In the genomic region with DNA sequence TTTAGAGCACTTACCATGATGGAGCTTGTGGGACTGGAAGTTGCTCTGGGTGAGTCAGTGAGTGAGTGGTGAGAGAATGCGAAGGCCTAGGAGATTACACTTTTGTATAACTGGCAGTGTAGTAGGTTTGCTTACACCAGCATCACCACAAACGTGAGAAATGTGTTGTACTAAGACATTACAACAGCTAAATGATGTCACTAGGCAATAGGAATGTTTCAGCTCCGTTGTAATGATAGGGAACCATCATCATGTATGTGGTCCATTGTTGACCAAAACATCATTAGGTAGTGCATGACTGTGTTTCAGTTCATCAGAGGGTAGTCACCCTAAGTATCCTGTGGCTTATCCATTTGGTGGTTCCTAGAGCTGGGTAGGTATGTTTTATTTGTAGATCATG, we compare ENCODE assay signal across 21 cellular contexts. TPM values are rescaled to one million over a fixed set of nuclear protein-coding genes. Genes with fewer than 3 reads are reported as not detected.
DNase-seq lines count a peak whose midpoint lies in the region; ATAC-seq and TF ChIP-seq lines count a peak whose summit lies in the region.
"Had no signal": no experiment of that assay in that cellular context is flagged by ENCODE, and none has a peak within 500 bp of the region (broad histone marks: within the 10 kb centered on the region; RNA-seq: fewer than 3 reads in every experiment).

No MANE protein-coding gene starts in this region.

- no peak overlapping the region for H3K4me3 ChIP-seq in PC-3 (ENCODE audit: low read length)
- no peak overlapping the region for H3K4me3 ChIP-seq in esophagus muscularis mucosa
- H3K4me3 ChIP-seq: MG63 had no signal

- H3K36me3 Mint-ChIP-seq in activated naive CD4-positive, alpha-beta T cell treated with anti-CD3 and anti-CD28 coated beads, Interleukin-2, amount 50 U/mL, for 72 hours = no peaks in the 10 kb centered on the region
- H3K36me3 Mint-ChIP-seq: activated naive CD4-positive, alpha-beta T cell treated with anti-CD3 and anti-CD28 coated beads, Interleukin-2, amount 10 ng/mL, durations not matched to agents 7 days and 5 days had no signal

- POLR2A ChIA-PET in PC-3 (lab: Charles Lee; ENCODE audit: unreplicated experiment) = no interaction called here

- H3K36me3 ChIP-seq in PC-3 (ENCODE audit: low read depth, low read length) (no peaks in the 10 kb centered on the region; the same call in 1 of the 2 replicates), esophagus muscularis mucosa (no peaks in the 10 kb centered on the region)
- H3K36me3 ChIP-seq: MG63, neutrophil had no signal

- BruUV-seq in PC-3 (replicated peaks; lab: Mats Ljungman, UMichigan) = no TSS peak

- no peak overlapping the region for H2AFZ ChIP-seq in PC-3 (ENCODE audit: low read length)

- H3K9me3 ChIP-seq in PC-3 (ENCODE audit: low read length) = no peaks in the 10 kb centered on the region
- H3K9me3 ChIP-seq in esophagus muscularis mucosa = no peaks in the 10 kb centered on the region
- H3K9me3 ChIP-seq: MG63, neutrophil had no signal

- intact Hi-C loops in PC-3 (cut with micrococcal nuclease) = no loop called here
- intact Hi-C loops in esophagus muscularis mucosa (cut with DNase I) = no loop called here

- no peak for TF ChIP-seq EP300 in esophagus muscularis mucosa (IDR thresholded peaks at IDR 0.05)

- H3K9me2 ChIP-seq in PC-3 (replicated peaks; ENCODE audit: low read length) = no peaks in the 10 kb centered on the region

- TF ChIP-seq CTCF in PC-3 (conservative IDR thresholded peaks at IDR 0.05; ENCODE audit: low read depth, low read length) = no peak
- TF ChIP-seq CTCF in esophagus muscularis mucosa (IDR thresholded peaks at IDR 0.05) = no peak

- H3K4me1 ChIP-seq in PC-3 (ENCODE audit: insufficient read depth, low read length) = peaks cover 9% of the 10 kb centered on the region
- H3K4me1 ChIP-seq in esophagus muscularis mucosa = peaks cover under 1 to 10% (median 8%) of the 10 kb centered on the region in 4 donors

- no peak overlapping the region for H3K4me2 ChIP-seq in PC-3 (ENCODE audit: low read length)

- WGBS in esophagus muscularis mucosa = 73% methylated on average over 3 of the region's 3 CpGs

- 0 out of 2 replicates have a peak, but pooled peaks cover 5% of the 10 kb centered on the region for H4K20me1 ChIP-seq in PC-3 (ENCODE audit: low read length)

- no peak for TF ChIP-seq POLR2A in esophagus muscularis mucosa (IDR thresholded peaks at IDR 0.05; ENCODE audit: low read depth)

- H3K27ac ChIP-seq in PC-3 (ENCODE audit: low read length) = no peak overlapping the region
- H3K27ac ChIP-seq in esophagus muscularis mucosa (replicated peaks in 1 of 4) = no peak overlapping the region
- H3K27ac ChIP-seq: neutrophil had no signal

- no peaks in the 10 kb centered on the region for H3K9me3 Mint-ChIP-seq in activated naive CD4-positive, alpha-beta T cell treated with anti-CD3 and anti-CD28 coated beads, Interleukin-2, amount 50 U/mL, for 72 hours
- H3K9me3 Mint-ChIP-seq: activated naive CD4-positive, alpha-beta T cell treated with anti-CD3 and anti-CD28 coated beads, Interleukin-2, amount 10 ng/mL, durations not matched to agents 7 days and 5 days; CD8-positive, alpha-beta T cell had no signal

- H3K79me2 ChIP-seq in PC-3 (ENCODE audit: low read length) = peaks cover 72% of the 10 kb centered on the region

- no peak for DNase-seq in activated naive CD4-positive, alpha-beta T cell treated with anti-CD3 and anti-CD28 coated beads, Interleukin-2, amount 50 U/mL, for 72 hours (ENCODE audit: low spot score in 2 of 2)
- DNase-seq in activated naive CD4-positive, alpha-beta T cell treated with Interleukin-2 at 50 U/mL for 16 hours = no peak
- DNase-seq in PC-3 (peak; percentile 30), esophagus muscularis mucosa (ENCODE audit: extremely low spot score) (peak; percentile 34), renal cortical epithelial cell (ENCODE audit: low read depth) (peak; percentile 34), middle frontal gyrus (ENCODE audit: extremely low spot score, low spot score) (no peak), NCI-H1417 (lab: John Stamatoyannopoulos, UW) (no peak)
- DNase-seq: activated CD4-positive, alpha-beta T cell treated with anti-CD3 and anti-CD28 coated beads for 1 hour; activated CD8-positive, alpha-beta memory T cell treated with anti-CD3 and anti-CD28 coated beads, Interleukin-2, amount 50 U/mL, for 4 hours; activated naive CD4-positive, alpha-beta T cell treated with anti-CD3 and anti-CD28 coated beads, Interleukin-2, amount 10 ng/mL, durations not matched to agents 7 days and 5 days; CD8-positive, alpha-beta T cell; DND-41; MG63; NCI-H187 treated with DMSO at 0.1 percent for 48 hours; NCI-H446 treated with DMSO at 0.1 percent for 48 hours; right cardiac atrium; SHP77 treated with DMSO at 0.1 percent for 48 hours; T-helper 2 cell had no signal

- no peaks in the 10 kb centered on the region for H3K27me3 ChIP-seq in PC-3 (ENCODE audit: low read length)
- H3K27me3 ChIP-seq in esophagus muscularis mucosa = no peaks in the 10 kb centered on the region
- H3K27me3 ChIP-seq: MG63, neutrophil had no signal

- no peak overlapping the region for H3K27ac Mint-ChIP-seq in activated naive CD4-positive, alpha-beta T cell treated with anti-CD3 and anti-CD28 coated beads, Interleukin-2, amount 50 U/mL, for 72 hours
- H3K27ac Mint-ChIP-seq: activated naive CD4-positive, alpha-beta T cell treated with anti-CD3 and anti-CD28 coated beads, Interleukin-2, amount 10 ng/mL, durations not matched to agents 7 days and 5 days; CD8-positive, alpha-beta T cell had no signal

- peak; percentile 49 to 58 for ATAC-seq in activated naive CD4-positive, alpha-beta T cell treated with anti-CD3 and anti-CD28 coated beads, Interleukin-2, amount 50 U/mL, for 72 hours
- ATAC-seq in PC-3 (peak; percentile 33; the same call in 1 of the 2 replicates), HG02970 (IDR thresholded peaks at IDR 0.05; ENCODE audit: low FRiP score, unreplicated experiment) (no peak)
- ATAC-seq: CD8-positive, alpha-beta T cell; esophagus mucosa; right cardiac atrium had no signal

- no peaks in the 10 kb centered on the region for H3F3A ChIP-seq in PC-3 (ENCODE audit: low read length, unreplicated experiment)

- CTCF ChIA-PET in PC-3 (lab: Charles Lee) = no interaction called here

- H3K9ac ChIP-seq in PC-3 (ENCODE audit: low read length) = no peak overlapping the region

RNA-seq across cellular contexts. Expression of gene ZNF407, which starts 11.9 kb away (rescaled TPM):
- total RNA-seq in activated naive CD4-positive, alpha-beta T cell treated with anti-CD3 and anti-CD28 coated beads, Interleukin-2, amount 50 U/mL, for 72 hours = 10 to 100 TPM; 16.5 to 22.1 TPM
- total RNA-seq in PC-3 (2014; rRNA removed) = 8.5 and 9.3 TPM in 2 replicates
- 10 to 100 TPM; 13.9 to 19.1 (median 17.2) TPM for total RNA-seq in esophagus muscularis mucosa
- total RNA-seq in renal cortical epithelial cell = 10.1 and 23.8 TPM in 2 replicates

Comparison
In these comparisons a context has a peak if more than half of its experiments do, and no peak if none do; other contexts are left out.
1. DNase-seq: peak in PC-3 (single experiment), esophagus muscularis mucosa (single experiment) and renal cortical epithelial cell (single experiment); none in activated naive CD4-positive, alpha-beta T cell treated with anti-CD3 and anti-CD28 coated beads, Interleukin-2, amount 50 U/mL, for 72 hours (0 of 2), activated naive CD4-positive, alpha-beta T cell treated with Interleukin-2 at 50 U/mL for 16 hours (single experiment), middle frontal gyrus (single experiment) and NCI-H1417 (0 of 3).